Comparison of ENCODE assay signal across 8 cellular contexts in genomic region chr15:48177875-48178611, GRCh38. TPM values are rescaled to one million over a fixed set of nuclear protein-coding genes. Genes with fewer than 3 reads are reported as not detected.
DNase-seq lines count a peak whose midpoint lies in the region; ATAC-seq, FAIRE-seq and TF ChIP-seq lines count a peak whose summit lies in the region.

MYEF2 (minus strand) TSS chr15:48178295; CDS start chr15:48178237, 58 bp downstream.

- peak within 1 kb of the TSS; percentile 60; the same call in 1 of the 3 replicates for H2BK15ac ChIP-seq in IMR-90 (ENCODE audit: low read depth, low read length)

- H3K4me2 ChIP-seq in IMR-90 (ENCODE audit: low read depth, low read length), result peak within 1 kb of the TSS; percentile 89

- H3K14ac ChIP-seq in IMR-90 (replicated peaks; ENCODE audit: low read depth, low read length), result no peak within 1 kb of the TSS

- BruUV-seq in IMR-90 (replicated peaks; lab: Mats Ljungman, UMichigan), result no TSS peak

- H2BK120ac ChIP-seq in IMR-90 (ENCODE audit: low read depth, low read length), result no peak within 1 kb of the TSS

- H4K8ac ChIP-seq in IMR-90 (ENCODE audit: low read depth in 2 of 2, low read length in 2 of 2), result peak within 1 kb of the TSS; percentile 44 to 85

- ATAC-seq in GM21515 (IDR thresholded peaks at IDR 0.05; ENCODE audit: unreplicated experiment) (peak; percentile 76), IMR-90 (ENCODE audit: low read depth) (peak; percentile 94), pancreas (peak; percentile 88 to 94 (median 92))

- H3K4ac ChIP-seq in IMR-90 (ENCODE audit: low read depth, low read length), result no peak within 1 kb of the TSS

- in situ Hi-C loops in IMR-90 (cut with MboI; ENCODE audit: low sequenced_read_pairs), result no loop called here

- dilution Hi-C loops in IMR-90 (cut with HindIII; ENCODE audit: low sequenced_read_pairs, unreplicated experiment), result no loop called here

- peak; percentile 89 for DNase-seq in D341Med (ENCODE audit: low spot score)
- peak; percentile 67 for DNase-seq in IMR-90
- DNase-seq in SK-N-MC (ENCODE audit: low read depth, low spot score), result no peak
- DNase-seq in activated naive CD8-positive, alpha-beta T cell treated with anti-CD3 and anti-CD28 coated beads, Interleukin-2, amount 50 U/mL, for 16 hours (ENCODE audit: low read depth, low spot score), result peak; percentile 34
- DNase-seq in cardiac muscle cell (ENCODE audit: low read depth in 1 of 2, low spot score in 1 of 2), result peak; percentile 37 to 88
- DNase-seq in pancreas, result peak; percentile 73 to 91 (median 82)
- DNase-seq in tibial artery, result peak; percentile 52 to 83

- no peak within 1 kb of the TSS for H4K5ac ChIP-seq in IMR-90 (ENCODE audit: low read depth, low read length)

- no peak for TF ChIP-seq RAD21 in IMR-90 (IDR thresholded peaks at IDR 0.05; ENCODE audit: low read length)

- H3K27me3 ChIP-seq in IMR-90 (ENCODE audit: control insufficient read depth, insufficient read depth, low read length), result 0 out of 2 replicates have a peak, but pooled peaks cover 2% of the 10 kb centered on the region
- no peaks in the 10 kb centered on the region for H3K27me3 ChIP-seq in cardiac muscle cell
- peaks cover 0 to 6% (median 0%) of the 10 kb centered on the region in 4 donors for H3K27me3 ChIP-seq in pancreas
- no peaks in the 10 kb centered on the region for H3K27me3 ChIP-seq in tibial artery

- H3K23ac ChIP-seq in IMR-90 (ENCODE audit: low read depth, low read length), result peak within 1 kb of the TSS; percentile 22; the same call in 1 of the 2 replicates

- intact Hi-C loops in IMR-90 (cut with micrococcal nuclease), result no loop called here
- intact Hi-C loops in pancreas (cut with DNase I), result no loop called here
- intact Hi-C loops in tibial artery (cut with DNase I; ENCODE audit: low total_unique reads), result no loop called here

- H3K4me3 ChIP-seq in IMR-90 (ENCODE audit: insufficient read depth, low read depth, low read length) (peak within 1 kb of the TSS; percentile 93), SK-N-MC (peak within 1 kb of the TSS; percentile 84), cardiac muscle cell (peak within 1 kb of the TSS; percentile 83), pancreas (peak within 1 kb of the TSS; percentile 40 to 85 (median 63)), tibial artery (peak within 1 kb of the TSS; percentile 75 to 89)

- no peak within 1 kb of the TSS for H3K18ac ChIP-seq in IMR-90 (ENCODE audit: low read depth, low read length)

- H3K4me1 ChIP-seq in IMR-90 (ENCODE audit: control insufficient read depth, insufficient read depth, low read length) (no peaks in the 10 kb centered on the region; the same call in 1 of the 2 replicates), cardiac muscle cell (ENCODE audit: low read depth) (peaks cover 10% of the 10 kb centered on the region), pancreas (peaks cover 0 to 7% (median 7%) of the 10 kb centered on the region in 3 donors), tibial artery (peaks cover 0 to 22% (median 3%) of the 10 kb centered on the region in 4 donors)

- peak within 1 kb of the TSS; percentile 20; the same call in 1 of the 2 replicates for H3K27ac ChIP-seq in IMR-90 (ENCODE audit: insufficient read depth, low read length)
- peak within 1 kb of the TSS; percentile 0; the same call in 1 of the 2 replicates for H3K27ac ChIP-seq in SK-N-MC
- H3K27ac ChIP-seq in cardiac muscle cell, result peak within 1 kb of the TSS; percentile 90
- H3K27ac ChIP-seq in pancreas, result peak within 1 kb of the TSS; percentile 61 to 83 (median 70)
- peak within 1 kb of the TSS; percentile 94 to 96 for H3K27ac ChIP-seq in tibial artery

- H2AFZ ChIP-seq in IMR-90 (replicated peaks; ENCODE audit: low read length, poor library complexity), result peak within 1 kb of the TSS; percentile 94

- TF ChIP-seq POLR2A in IMR-90 (IDR thresholded peaks at IDR 0.05; ENCODE audit: low read depth, low read length), result no peak; the same call in 1 of the 2 replicates

- H3K9me3 ChIP-seq in IMR-90 (ENCODE audit: control insufficient read depth, insufficient read depth, low read length) (no peaks in the 10 kb centered on the region), SK-N-MC (ENCODE audit: low read depth, low read length) (no peaks in the 10 kb centered on the region), cardiac muscle cell (ENCODE audit: low read depth) (no peaks in the 10 kb centered on the region), pancreas (no peaks in the 10 kb centered on the region), tibial artery (no peaks in the 10 kb centered on the region)

- no peak within 1 kb of the TSS for H2AK5ac ChIP-seq in IMR-90 (ENCODE audit: low read depth, low read length)

- no peak for FAIRE-seq in pancreas (lab: Jason Lieb, UNC)

- POLR2A ChIA-PET in IMR-90 (lab: Charles Lee; ENCODE audit: unreplicated experiment), result no interaction called here

- H2BK5ac ChIP-seq in IMR-90 (ENCODE audit: low read depth, low read length, poor library complexity, severe bottlenecking), result peak within 1 kb of the TSS; percentile 70

- TF ChIP-seq CTCF in IMR-90 (conservative IDR thresholded peaks at IDR 0.05; ENCODE audit: low read depth, low read length) (no peak), cardiac muscle cell (IDR thresholded peaks at IDR 0.05; ENCODE audit: low read depth, low read length) (no peak), pancreas (IDR thresholded peaks at IDR 0.05) (peak in 1 of 4 donors; percentile 21), tibial artery (IDR thresholded peaks at IDR 0.05) (no peak)

- H3K9me1 ChIP-seq in IMR-90 (ENCODE audit: insufficient read depth, low read length), result no peaks in the 10 kb centered on the region

- H3K36me3 ChIP-seq in IMR-90 (ENCODE audit: control insufficient read depth, insufficient read depth, low read length), result no peaks in the 10 kb centered on the region
- peaks cover 15% of the 10 kb centered on the region for H3K36me3 ChIP-seq in SK-N-MC (ENCODE audit: insufficient read depth, low read length)
- H3K36me3 ChIP-seq in cardiac muscle cell, result no peaks in the 10 kb centered on the region
- H3K36me3 ChIP-seq in pancreas, result no peaks in the 10 kb centered on the region
- no peaks in the 10 kb centered on the region for H3K36me3 ChIP-seq in tibial artery

- H3K9ac ChIP-seq in IMR-90 (ENCODE audit: low read depth, low read length), result peak within 1 kb of the TSS; percentile 52; the same call in 1 of the 2 replicates
- H3K9ac ChIP-seq in SK-N-MC (ENCODE audit: insufficient read length), result peak within 1 kb of the TSS; percentile 85

- 1% methylated on average over 25 of the region's 66 CpGs; no CpG with 5 or more reads in 1 of the 2 experiments for WGBS in IMR-90 (ENCODE audit: extremely low coverage in 2 of 2, insufficient read length in 1 of 2), 2 experiments
- 2 to 3% methylated on average over 55 to 66 of the region's 66 CpGs for WGBS in pancreas, 2 donors

- no peaks in the 10 kb centered on the region for H4K20me1 ChIP-seq in IMR-90 (ENCODE audit: insufficient read depth, low read length)

- no peak within 1 kb of the TSS for H2BK20ac ChIP-seq in IMR-90 (ENCODE audit: low read depth, low read length)

- H4K91ac ChIP-seq in IMR-90 (ENCODE audit: insufficient read depth, low read depth, low read length), result 0 out of 2 replicates have a peak within 1 kb of the TSS, but pooled peaks have one; percentile 43

- peaks cover 11 to 15% of the 10 kb centered on the region in 2 experiments for H3K79me1 ChIP-seq in IMR-90 (ENCODE audit: low read depth in 1 of 2, low read length in 2 of 2)

- 0 out of 2 replicates have a peak within 1 kb of the TSS, but pooled peaks have one; percentile 6 for H3K56ac ChIP-seq in IMR-90 (ENCODE audit: extremely low read depth, insufficient read depth, low read length)

- CTCF ChIA-PET in IMR-90 (lab: Yijun Ruan, JAX), result interaction anchor here (0.7 kb wide), 1 partner anchor 1050 kb away, joined by 3 read pairs; no protein-coding TSS in a partner anchor

- H2AK9ac ChIP-seq in IMR-90 (replicated peaks; ENCODE audit: low read depth, low read length, poor library complexity), result peak within 1 kb of the TSS; percentile 70

TF ChIP-seq in IMR-90, 13 proteins besides CTCF, POLR2A, EP300 and RAD21:
- no peak for TF ChIP-seq NFE2L2 (IDR thresholded peaks at IDR 0.05; ENCODE audit: low read depth, low read length)
- TF ChIP-seq MAZ (IDR thresholded peaks at IDR 0.05; ENCODE audit: borderline replicate concordance, low read depth, low read length), result no peak
- no peak for TF ChIP-seq MXI1 (IDR thresholded peaks at IDR 0.05; ENCODE audit: borderline replicate concordance, low read depth, low read length)
- no peak for TF ChIP-seq CHD1 (IDR thresholded peaks at IDR 0.05; ENCODE audit: low read depth, low read length)
- no peak for TF ChIP-seq ELK1 (IDR thresholded peaks at IDR 0.05; ENCODE audit: borderline replicate concordance, low read depth, low read length)

RNA-seq across cellular contexts. Expression of gene MYEF2, which starts in this region (rescaled TPM):
- 4.5 and 7.5 TPM in 2 replicates for total RNA-seq in IMR-90 (2012; rRNA removed)
- polyA plus RNA-seq in IMR-90 (2012; rRNA removed), result 5.8 and 6.3 TPM in 2 replicates
- polyA plus RNA-seq in IMR-90 (2012; cell fraction: cytosol; rRNA removed), result 2.0 and 3.0 TPM in 2 replicates
- 5.7 and 15.3 TPM in 2 replicates for polyA plus RNA-seq in IMR-90 (2012; cell fraction: nucleus; rRNA removed; ENCODE audit: low replicate concordance)
- total RNA-seq in cardiac muscle cell, result 64.4 and 143 TPM in 2 replicates
- polyA plus RNA-seq in cardiac muscle cell, result 35.5 and 57.3 TPM in 2 replicates
- 10 to 100 TPM; 10.5 to 21.5 (median 15.1) TPM for total RNA-seq in pancreas
- polyA plus RNA-seq in pancreas, result 10 to 100 TPM; 14.5 to 28.0 TPM

Comparison
In these comparisons a context has a peak if more than half of its experiments do, and no peak if none do; other contexts are left out.
1. H3K27ac ChIP-seq: peak in every context shown above with its lines; median percentile 95 in tibial artery; 90 in cardiac muscle cell; 70 in pancreas; 20 in IMR-90; 0 in SK-N-MC.